In genomic region chr6:169199625-169200335, GRCh38 we compare ENCODE assay signal across 28 cellular contexts. TPM values are rescaled to one million over a fixed set of nuclear protein-coding genes. Genes with fewer than 3 reads are reported as not detected.
"Had no signal": no experiment of that assay in that cellular context is flagged by ENCODE, and none has a peak within 500 bp of the region (broad histone marks: within the 10 kb centered on the region; RNA-seq: fewer than 3 reads in every experiment).

No MANE protein-coding gene starts in this region.

- H3K36me3 Mint-ChIP-seq: naive thymus-derived CD4-positive, alpha-beta T cell; neural progenitor cell; stimulated activated memory B cell treated with anti-CD40 and anti-IgM and Interleukin-4, amounts not matched to agents 10 μg/mL and 1 μg/mL and 100 μg/mL, for 72 hours; type B pancreatic cell had no signal

- H3K36me3 ChIP-seq: heart left ventricle, left lung, lower lobe of right lung, neural progenitor cell, pancreas, prostate gland, sigmoid colon, spleen, tibial nerve, uterus had no signal

- H3K9me3 Mint-ChIP-seq: type B pancreatic cell had no signal

- H3K4me3 ChIP-seq: heart left ventricle, left lung, lower lobe of right lung, mucosa of descending colon, neural progenitor cell, pancreas, prostate gland, sigmoid colon, spleen, tibial nerve, uterus had no signal

- H3K27ac Mint-ChIP-seq: immature natural killer cell; naive thymus-derived CD4-positive, alpha-beta T cell; nephron progenitor cell; neural progenitor cell; stimulated activated memory B cell treated with anti-CD40 and anti-IgM and Interleukin-4, amounts not matched to agents 10 μg/mL and 1 μg/mL and 100 μg/mL, for 72 hours; stimulated activated naive CD8-positive, alpha-beta T cell treated with anti-CD3 and anti-CD28 coated beads, Interleukin-15, amount 100 ng/mL, for 72 hours; type B pancreatic cell had no signal

- DNase-seq: heart left ventricle; hypothalamus; immature natural killer cell; kidney; left colon; left lung; lower lobe of right lung; mesendoderm; midbrain; mucosa of descending colon; naive thymus-derived CD4-positive, alpha-beta T cell; nephron progenitor cell; pancreas; retina; right cardiac atrium; sigmoid colon; small intestine; spleen; stimulated activated CD4-positive, alpha-beta T cell treated with anti-CD3 and anti-CD28 coated beads, Interleukin-4, amount 100 ng/mL, for 24 hours; stimulated activated naive CD4-positive, alpha-beta T cell treated with Interleukin-2 at 50 U/mL for 16 hours; stimulated activated naive CD8-positive, alpha-beta T cell treated with anti-CD3 and anti-CD28 coated beads, Interleukin-15, amount 100 ng/mL, for 72 hours; substantia nigra; uterus had no signal

- ATAC-seq: left colon; left lung; lower lobe of right lung; mucosa of descending colon; naive thymus-derived CD4-positive, alpha-beta T cell; pancreas; right cardiac atrium; stimulated activated memory B cell treated with anti-CD40 and anti-IgM and Interleukin-4, amounts not matched to agents 10 μg/mL and 1 μg/mL and 100 μg/mL, for 72 hours; stimulated activated naive CD8-positive, alpha-beta T cell treated with anti-CD3 and anti-CD28 coated beads, Interleukin-15, amount 100 ng/mL, for 72 hours had no signal

- H3K4me1 ChIP-seq: left lung, lower lobe of right lung, neural progenitor cell, pancreas, prostate gland, spleen, tibial nerve, uterus had no signal

- H3K27ac ChIP-seq: heart left ventricle, left lung, lower lobe of right lung, neural progenitor cell, pancreas, prostate gland, sigmoid colon, spleen, tibial nerve, uterus had no signal

- H3K4me3 Mint-ChIP-seq: immature natural killer cell; naive thymus-derived CD4-positive, alpha-beta T cell; nephron progenitor cell; neural progenitor cell; stimulated activated memory B cell treated with anti-CD40 and anti-IgM and Interleukin-4, amounts not matched to agents 10 μg/mL and 1 μg/mL and 100 μg/mL, for 72 hours; stimulated activated naive CD8-positive, alpha-beta T cell treated with anti-CD3 and anti-CD28 coated beads, Interleukin-15, amount 100 ng/mL, for 72 hours; type B pancreatic cell had no signal

- H3K27me3 ChIP-seq: heart left ventricle, left lung, neural progenitor cell, pancreas, sigmoid colon, spleen, tibial nerve, uterus had no signal

- H3K9me3 ChIP-seq: left lung, lower lobe of right lung, mucosa of descending colon, pancreas, prostate gland, tibial nerve, uterus had no signal

- H3K27me3 Mint-ChIP-seq: stimulated activated memory B cell treated with anti-CD40 and anti-IgM and Interleukin-4, amounts not matched to agents 10 μg/mL and 1 μg/mL and 100 μg/mL, for 72 hours had no signal

- H3K4me1 Mint-ChIP-seq: immature natural killer cell; naive thymus-derived CD4-positive, alpha-beta T cell; nephron progenitor cell; neural progenitor cell; stimulated activated memory B cell treated with anti-CD40 and anti-IgM and Interleukin-4, amounts not matched to agents 10 μg/mL and 1 μg/mL and 100 μg/mL, for 72 hours; stimulated activated naive CD8-positive, alpha-beta T cell treated with anti-CD3 and anti-CD28 coated beads, Interleukin-15, amount 100 ng/mL, for 72 hours had no signal

RNA-seq across cellular contexts. Expression of gene THBS2, which starts 53.9 kb away (rescaled TPM):
- total RNA-seq: naive thymus-derived CD4-positive, alpha-beta T cell had no signal
